ENCODE assay signal across 38 cellular contexts in genomic region chr11:77347962-77348361, GRCh38. TPM values are rescaled to one million over a fixed set of nuclear protein-coding genes. Genes with fewer than 3 reads are reported as not detected.
"Had no signal": no experiment of that assay in that cellular context is flagged by ENCODE, and none has a peak within 500 bp of the region (broad histone marks: within the 10 kb centered on the region; RNA-seq: fewer than 3 reads in every experiment).

No MANE protein-coding gene starts in this region.

- H3K9me3 ChIP-seq: adrenal gland had no signal

- FAIRE-seq: astrocyte, bronchial epithelial cell, TTC549 had no signal

- DNase-seq: activated CD4-positive, alpha-beta memory T cell treated with anti-CD3 and anti-CD28 coated beads for 36 hours; activated CD4-positive, alpha-beta T cell treated with anti-CD3 and anti-CD28 coated beads for 4 hours; activated CD4-positive, alpha-beta T cell treated with anti-CD3 and anti-CD28 coated beads, Interleukin-2, amount 10 ng/mL, durations not matched to agents 24 days and 14 days; activated CD4-positive, alpha-beta T cell treated with anti-CD3 and anti-CD28 coated beads, Interleukin-2, amount 50 U/mL, for 1 hour; activated CD4-positive, alpha-beta T cell treated with anti-CD3 and anti-CD28 coated beads, Interleukin-2, amount 50 U/mL, for 4 hours; activated CD4-positive, CD25-positive, alpha-beta regulatory T cell; activated CD4-positive, CD25-positive, alpha-beta regulatory T cell treated with anti-CD3 and anti-CD28 coated beads, Interleukin-2, amount 50 U/mL, for 72 hours; activated CD8-positive, alpha-beta memory T cell treated with anti-CD3 and anti-CD28 coated beads, Interleukin-2, amount 50 U/mL, for 4 hours; activated CD8-positive, alpha-beta T cell treated with anti-CD3 and anti-CD28 coated beads for 36 hours; activated effector memory CD4-positive, alpha-beta T cell treated with anti-CD3 and anti-CD28 coated beads, Interleukin-2, amount 50 U/mL, for 16 hours; activated gamma-delta T cell treated with Interleukin-2 at 50 U/mL for 16 hours; activated naive CD4-positive, alpha-beta T cell; activated naive CD4-positive, alpha-beta T cell treated with anti-CD3 and anti-CD28 coated beads for 36 hours; activated naive CD4-positive, alpha-beta T cell treated with anti-CD3 and anti-CD28 coated beads, Interleukin-2, amount 50 U/mL, for 16 hours; activated naive CD8-positive, alpha-beta T cell treated with anti-CD3 and anti-CD28 coated beads for 36 hours; activated T-cell treated with anti-CD3 and anti-CD28 coated beads for 4 hours; activated T-cell treated with anti-CD3 and anti-CD28 coated beads, Interleukin-2, amount 50 U/mL, for 1 hour; activated T-cell treated with anti-CD3 and anti-CD28 coated beads, Interleukin-2, amount 50 U/mL, for 4 hours; activated T-cell treated with anti-CD3 and anti-CD28 coated beads, Interleukin-2, amount 50 U/mL, for 72 hours; adrenal gland; amniotic stem cell; aorta; caudate nucleus; cerebellar nuclear complex; T-helper 1 cell; T-helper 2 cell; T-helper 9 cell; WERI-Rb-1 had no signal

- H3K27me3 ChIP-seq: adrenal gland, cardiac muscle cell had no signal

- H3K36me3 ChIP-seq: adrenal gland, cardiac muscle cell had no signal

- H3K4me3 ChIP-seq: adrenal gland, cardiac muscle cell had no signal

- ATAC-seq: activated CD8-positive, alpha-beta T cell treated with anti-CD3 and anti-CD28 coated beads for 36 hours; activated naive CD4-positive, alpha-beta T cell treated with anti-CD3 and anti-CD28 coated beads, Interleukin-2, amount 50 U/mL, for 72 hours; activated T-cell treated with anti-CD3 and anti-CD28 coated beads, Interleukin-2, amount 50 U/mL, for 4 hours; activated T-cell treated with anti-CD3 and anti-CD28 coated beads, Interleukin-2, amount 50 U/mL, for 72 hours; activated T-helper 17 cell treated with anti-CD3 and anti-CD28 coated beads, Interleukin-2, amount 50 U/mL, for 72 hours; WTC11 had no signal

- H3K27ac ChIP-seq: adrenal gland, cardiac muscle cell, WERI-Rb-1 had no signal

RNA-seq across cellular contexts. Expression of gene GDPD4, which starts 46.5 kb away (rescaled TPM):
- total RNA-seq: activated CD4-positive, alpha-beta memory T cell treated with anti-CD3 and anti-CD28 coated beads for 36 hours; activated CD4-positive, alpha-beta T cell treated with anti-CD3 and anti-CD28 coated beads, Interleukin-2, amount 10 ng/mL, durations not matched to agents 24 days and 14 days; activated CD8-positive, alpha-beta memory T cell treated with anti-CD3 and anti-CD28 coated beads for 36 hours; activated CD8-positive, alpha-beta T cell treated with anti-CD3 and anti-CD28 coated beads for 36 hours; activated naive CD4-positive, alpha-beta T cell treated with anti-CD3 and anti-CD28 coated beads for 36 hours; activated naive CD4-positive, alpha-beta T cell treated with anti-CD3 and anti-CD28 coated beads, Interleukin-2, amount 50 U/mL, for 72 hours; activated naive CD8-positive, alpha-beta T cell treated with anti-CD3 and anti-CD28 coated beads for 36 hours; activated T-cell treated with anti-CD3 and anti-CD28 coated beads, Interleukin-2, amount 50 U/mL, for 4 hours; activated T-cell treated with anti-CD3 and anti-CD28 coated beads, Interleukin-2, amount 50 U/mL, for 72 hours; activated T-helper 1 cell treated with anti-CD3 and anti-CD28 coated beads, Interleukin-12 subunit alpha, Interleukin-12 subunit beta, Interleukin-2, Interleukin-4 antibody, amounts not matched to agents 30 ng/mL and 10 ng/mL and 1 ng/mL, durations not matched to agents 14 hours and 24 hours and 36 hours; activated T-helper 17 cell treated with anti-CD3 and anti-CD28 coated beads, Interleukin-2, amount 50 U/mL, for 72 hours; adrenal gland; aorta; astrocyte; bronchial epithelial cell; cardiac muscle cell; chondrocyte; WTC11 had no signal
- polyA plus RNA-seq: aorta, cardiac muscle cell had no signal
